34 cellular contexts compared by ENCODE assay signal in the genomic region with DNA sequence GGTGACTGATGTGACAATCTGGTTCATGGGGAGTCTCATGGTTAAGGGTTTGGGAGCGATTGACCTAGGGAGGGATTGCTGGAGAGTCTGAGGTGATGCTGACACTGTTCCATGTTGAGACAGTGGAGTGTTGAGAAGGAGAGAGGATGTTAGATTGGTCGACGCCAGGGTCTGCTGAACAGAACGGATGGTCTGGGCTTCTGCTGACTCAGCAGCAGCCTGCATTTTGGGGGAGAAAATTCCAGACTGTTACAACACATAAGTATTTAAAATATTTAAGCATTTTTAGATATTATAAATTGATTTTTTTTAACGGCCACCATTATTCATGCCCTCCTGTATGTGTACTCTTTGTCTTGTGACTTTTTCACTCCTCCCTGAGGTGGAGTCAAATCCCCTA.
"Had no signal": no experiment of that assay in that cellular context is flagged by ENCODE, and none has a peak within 500 bp of the region (broad histone marks: within the 10 kb centered on the region; RNA-seq: fewer than 3 reads in every experiment).

No MANE protein-coding gene starts in this region.

- ATAC-seq: activated naive CD4-positive, alpha-beta T cell treated with anti-CD3 and anti-CD28 coated beads, Interleukin-2, amount 50 U/mL, for 72 hours; activated T-cell treated with anti-CD3 and anti-CD28 coated beads, Interleukin-2, amount 50 U/mL, for 72 hours; body of pancreas; gastroesophageal sphincter; T-helper 17 cell had no signal

- H3K9me3 ChIP-seq: body of pancreas, breast epithelium, colonic mucosa, esophagus squamous epithelium had no signal

- H3K27me3 ChIP-seq: body of pancreas, breast epithelium, cardiac muscle cell, colonic mucosa, esophagus squamous epithelium, gastroesophageal sphincter had no signal

- DNase-seq: activated CD4-positive, alpha-beta memory T cell treated with anti-CD3 and anti-CD28 coated beads, Interleukin-2, amount 10 ng/mL, durations not matched to agents 7 days and 5 days; activated CD4-positive, alpha-beta T cell treated with anti-CD3 and anti-CD28 coated beads for 1 hour; activated CD4-positive, alpha-beta T cell treated with anti-CD3 and anti-CD28 coated beads for 4 hours; activated CD4-positive, alpha-beta T cell treated with anti-CD3 and anti-CD28 coated beads, Interleukin-2, amount 10 ng/mL, durations not matched to agents 7 days and 5 days; activated CD4-positive, alpha-beta T cell treated with anti-CD3 and anti-CD28 coated beads, Interleukin-2, amount 50 U/mL, for 4 hours; activated CD8-positive, alpha-beta memory T cell treated with anti-CD3 and anti-CD28 coated beads, Interleukin-2, amount 50 U/mL, for 48 hours; activated gamma-delta T cell; activated naive CD4-positive, alpha-beta T cell; activated naive CD4-positive, alpha-beta T cell treated with anti-CD3 and anti-CD28 coated beads, Interleukin-2, amount 10 ng/mL, durations not matched to agents 7 days and 5 days; activated naive CD8-positive, alpha-beta T cell treated with anti-CD3 and anti-CD28 coated beads, Interleukin-2, amount 10 ng/mL, durations not matched to agents 7 days and 5 days; activated T-cell treated with anti-CD3 and anti-CD28 coated beads for 4 hours; activated T-cell treated with anti-CD3 and anti-CD28 coated beads, Interleukin-2, amount 50 U/mL, for 24 hours; activated T-cell treated with anti-CD3 and anti-CD28 coated beads, Interleukin-2, amount 50 U/mL, for 72 hours; amniotic stem cell; aorta; body of pancreas; central memory CD4-positive, alpha-beta T cell; cerebellar nuclear complex; colonic mucosa; effector CD8-positive, alpha-beta T cell; esophagus squamous epithelium; foreskin melanocyte; head of caudate nucleus; T-helper 1 cell; T-helper 17 cell; T1000 had no signal

- H3K27ac ChIP-seq: body of pancreas, breast epithelium, cardiac muscle cell, colonic mucosa, epithelial cell of prostate, esophagus squamous epithelium, gastroesophageal sphincter had no signal

- H3K4me3 ChIP-seq: body of pancreas, breast epithelium, cardiac muscle cell, colonic mucosa, esophagus squamous epithelium, gastroesophageal sphincter had no signal

- H3K4me1 ChIP-seq: body of pancreas, breast epithelium, colonic mucosa, esophagus squamous epithelium, gastroesophageal sphincter had no signal

- H3K36me3 Mint-ChIP-seq: activated naive CD4-positive, alpha-beta T cell treated with anti-CD3 and anti-CD28 coated beads, Interleukin-2, amount 10 ng/mL, durations not matched to agents 7 days and 5 days; activated naive CD8-positive, alpha-beta T cell treated with anti-CD3 and anti-CD28 coated beads, Interleukin-2, amount 10 ng/mL, durations not matched to agents 7 days and 5 days had no signal

- H3K27ac Mint-ChIP-seq: activated CD4-positive, alpha-beta memory T cell treated with anti-CD3 and anti-CD28 coated beads, Interleukin-2, amount 10 ng/mL, durations not matched to agents 7 days and 5 days; activated CD4-positive, alpha-beta T cell treated with anti-CD3 and anti-CD28 coated beads, Interleukin-2, amount 10 ng/mL, durations not matched to agents 7 days and 5 days; activated naive CD4-positive, alpha-beta T cell treated with anti-CD3 and anti-CD28 coated beads, Interleukin-2, amount 10 ng/mL, durations not matched to agents 7 days and 5 days; activated naive CD4-positive, alpha-beta T cell treated with anti-CD3 and anti-CD28 coated beads, Interleukin-2, amount 50 U/mL, for 72 hours; activated naive CD8-positive, alpha-beta T cell treated with anti-CD3 and anti-CD28 coated beads, Interleukin-2, amount 10 ng/mL, durations not matched to agents 7 days and 5 days; activated T-cell treated with anti-CD3 and anti-CD28 coated beads, Interleukin-2, amount 50 U/mL, for 24 hours; activated T-cell treated with anti-CD3 and anti-CD28 coated beads, Interleukin-2, amount 50 U/mL, for 72 hours; T-helper 17 cell; T-helper 2 cell treated with Interferon-gamma antibody and Interleukin-4, amounts not matched to agents 5 μg/mL and 100 μg/mL, for 36 hours had no signal

- H3K27me3 Mint-ChIP-seq: activated CD4-positive, alpha-beta memory T cell treated with anti-CD3 and anti-CD28 coated beads, Interleukin-2, amount 10 ng/mL, durations not matched to agents 7 days and 5 days; activated CD4-positive, alpha-beta T cell treated with anti-CD3 and anti-CD28 coated beads, Interleukin-2, amount 10 ng/mL, durations not matched to agents 7 days and 5 days; activated naive CD4-positive, alpha-beta T cell treated with anti-CD3 and anti-CD28 coated beads, Interleukin-2, amount 10 ng/mL, durations not matched to agents 7 days and 5 days; activated naive CD8-positive, alpha-beta T cell treated with anti-CD3 and anti-CD28 coated beads, Interleukin-2, amount 10 ng/mL, durations not matched to agents 7 days and 5 days; activated T-cell treated with anti-CD3 and anti-CD28 coated beads, Interleukin-2, amount 50 U/mL, for 24 hours; T-helper 17 cell had no signal

- FAIRE-seq: endometrium, endothelial cell of umbilical vein had no signal

- H3K4me1 Mint-ChIP-seq: activated CD4-positive, alpha-beta memory T cell treated with anti-CD3 and anti-CD28 coated beads, Interleukin-2, amount 10 ng/mL, durations not matched to agents 7 days and 5 days; activated CD4-positive, alpha-beta T cell treated with anti-CD3 and anti-CD28 coated beads, Interleukin-2, amount 10 ng/mL, durations not matched to agents 7 days and 5 days; activated naive CD4-positive, alpha-beta T cell treated with anti-CD3 and anti-CD28 coated beads, Interleukin-2, amount 10 ng/mL, durations not matched to agents 7 days and 5 days; activated naive CD8-positive, alpha-beta T cell treated with anti-CD3 and anti-CD28 coated beads, Interleukin-2, amount 10 ng/mL, durations not matched to agents 7 days and 5 days; T-helper 17 cell had no signal

- H3K4me3 Mint-ChIP-seq: activated CD4-positive, alpha-beta memory T cell treated with anti-CD3 and anti-CD28 coated beads, Interleukin-2, amount 10 ng/mL, durations not matched to agents 7 days and 5 days; activated CD4-positive, alpha-beta T cell treated with anti-CD3 and anti-CD28 coated beads, Interleukin-2, amount 10 ng/mL, durations not matched to agents 7 days and 5 days; activated naive CD4-positive, alpha-beta T cell treated with anti-CD3 and anti-CD28 coated beads, Interleukin-2, amount 10 ng/mL, durations not matched to agents 7 days and 5 days; activated naive CD8-positive, alpha-beta T cell treated with anti-CD3 and anti-CD28 coated beads, Interleukin-2, amount 10 ng/mL, durations not matched to agents 7 days and 5 days; activated T-cell treated with anti-CD3 and anti-CD28 coated beads, Interleukin-2, amount 50 U/mL, for 24 hours; activated T-cell treated with anti-CD3 and anti-CD28 coated beads, Interleukin-2, amount 50 U/mL, for 72 hours; T-helper 17 cell; T-helper 2 cell treated with Interferon-gamma antibody and Interleukin-4, amounts not matched to agents 5 μg/mL and 100 μg/mL, for 36 hours had no signal

- H3K36me3 ChIP-seq: breast epithelium, cardiac muscle cell, colonic mucosa, esophagus squamous epithelium, gastroesophageal sphincter had no signal
